In the genomic region with DNA sequence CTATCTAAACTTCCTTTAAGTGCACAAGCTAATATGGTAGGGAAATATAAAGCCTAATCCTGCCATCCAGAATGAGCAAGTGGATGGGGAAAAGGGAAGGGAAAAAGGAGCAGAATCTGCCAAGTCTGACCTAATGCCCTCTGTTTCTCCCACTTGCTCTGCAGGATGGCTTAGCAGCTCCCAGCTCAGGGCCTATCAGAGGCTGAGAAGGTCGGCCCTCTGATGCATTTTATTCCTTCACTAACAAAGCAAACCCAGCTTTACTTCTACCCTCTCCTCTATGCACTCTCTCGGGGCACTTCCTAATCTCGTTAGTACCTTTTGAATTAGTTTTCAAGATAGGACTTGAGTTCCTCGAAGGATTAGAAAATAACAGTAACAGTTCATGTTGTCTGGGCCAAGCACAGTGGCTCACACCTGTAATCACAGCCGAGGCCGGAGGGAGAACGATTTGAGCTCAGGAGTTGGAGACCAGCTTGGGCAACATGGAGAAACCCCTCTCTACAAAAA, we compare ENCODE assay signal across 2 cellular contexts.
TF ChIP-seq lines count a peak whose summit lies in the region.

No MANE protein-coding gene starts in this region.

TF ChIP-seq in HCT116, 20 proteins besides CTCF, POLR2A, EP300 and RAD21:
- TF ChIP-seq JUND (IDR thresholded peaks at IDR 0.05) (no peak), TCF7L2 (IDR thresholded peaks at IDR 0.05; ENCODE audit: borderline replicate concordance, extremely low read depth, insufficient read depth, insufficient read length) (no peak), YY1 (IDR thresholded peaks at IDR 0.05; ENCODE audit: extremely low read depth, insufficient replicate concordance, low read depth, low read length) (no peak)
- TF ChIP-seq, protein P1, sequence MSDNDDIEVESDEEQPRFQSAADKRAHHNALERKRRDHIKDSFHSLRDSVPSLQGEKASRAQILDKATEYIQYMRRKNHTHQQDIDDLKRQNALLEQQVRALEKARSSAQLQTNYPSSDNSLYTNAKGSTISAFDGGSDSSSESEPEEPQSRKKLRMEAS (IDR thresholded peaks at IDR 0.05) = no peak

TF ChIP-seq in K562, 482 proteins besides CTCF, POLR2A, EP300 and RAD21:
- TF ChIP-seq, protein P2, sequence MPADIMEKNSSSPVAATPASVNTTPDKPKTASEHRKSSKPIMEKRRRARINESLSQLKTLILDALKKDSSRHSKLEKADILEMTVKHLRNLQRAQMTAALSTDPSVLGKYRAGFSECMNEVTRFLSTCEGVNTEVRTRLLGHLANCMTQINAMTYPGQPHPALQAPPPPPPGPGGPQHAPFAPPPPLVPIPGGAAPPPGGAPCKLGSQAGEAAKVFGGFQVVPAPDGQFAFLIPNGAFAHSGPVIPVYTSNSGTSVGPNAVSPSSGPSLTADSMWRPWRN (IDR thresholded peaks at IDR 0.05; ENCODE audit: low read depth) = no peak
- TF ChIP-seq, protein P3, sequence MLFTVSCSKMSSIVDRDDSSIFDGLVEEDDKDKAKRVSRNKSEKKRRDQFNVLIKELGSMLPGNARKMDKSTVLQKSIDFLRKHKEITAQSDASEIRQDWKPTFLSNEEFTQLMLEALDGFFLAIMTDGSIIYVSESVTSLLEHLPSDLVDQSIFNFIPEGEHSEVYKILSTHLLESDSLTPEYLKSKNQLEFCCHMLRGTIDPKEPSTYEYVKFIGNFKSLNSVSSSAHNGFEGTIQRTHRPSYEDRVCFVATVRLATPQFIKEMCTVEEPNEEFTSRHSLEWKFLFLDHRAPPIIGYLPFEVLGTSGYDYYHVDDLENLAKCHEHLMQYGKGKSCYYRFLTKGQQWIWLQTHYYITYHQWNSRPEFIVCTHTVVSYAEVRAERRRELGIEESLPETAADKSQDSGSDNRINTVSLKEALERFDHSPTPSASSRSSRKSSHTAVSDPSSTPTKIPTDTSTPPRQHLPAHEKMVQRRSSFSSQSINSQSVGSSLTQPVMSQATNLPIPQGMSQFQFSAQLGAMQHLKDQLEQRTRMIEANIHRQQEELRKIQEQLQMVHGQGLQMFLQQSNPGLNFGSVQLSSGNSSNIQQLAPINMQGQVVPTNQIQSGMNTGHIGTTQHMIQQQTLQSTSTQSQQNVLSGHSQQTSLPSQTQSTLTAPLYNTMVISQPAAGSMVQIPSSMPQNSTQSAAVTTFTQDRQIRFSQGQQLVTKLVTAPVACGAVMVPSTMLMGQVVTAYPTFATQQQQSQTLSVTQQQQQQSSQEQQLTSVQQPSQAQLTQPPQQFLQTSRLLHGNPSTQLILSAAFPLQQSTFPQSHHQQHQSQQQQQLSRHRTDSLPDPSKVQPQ (CRISPR knock-in tag; IDR thresholded peaks at IDR 0.05; ENCODE audit: borderline replicate concordance) = no peak
- TF ChIP-seq, protein P4, sequence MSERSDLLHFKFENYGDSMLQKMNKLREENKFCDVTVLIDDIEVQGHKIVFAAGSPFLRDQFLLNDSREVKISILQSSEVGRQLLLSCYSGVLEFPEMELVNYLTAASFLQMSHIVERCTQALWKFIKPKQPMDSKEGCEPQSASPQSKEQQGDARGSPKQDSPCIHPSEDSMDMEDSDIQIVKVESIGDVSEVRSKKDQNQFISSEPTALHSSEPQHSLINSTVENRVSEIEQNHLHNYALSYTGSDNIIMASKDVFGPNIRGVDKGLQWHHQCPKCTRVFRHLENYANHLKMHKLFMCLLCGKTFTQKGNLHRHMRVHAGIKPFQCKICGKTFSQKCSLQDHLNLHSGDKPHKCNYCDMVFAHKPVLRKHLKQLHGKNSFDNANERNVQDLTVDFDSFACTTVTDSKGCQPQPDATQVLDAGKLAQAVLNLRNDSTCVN (CRISPR knock-in tag; IDR thresholded peaks at IDR 0.05) = no peak
- TF ChIP-seq SRSF1 (IDR thresholded peaks at IDR 0.05; ENCODE audit: low read depth, low read length) = no peak
- no peak for TF ChIP-seq ZNF79 (CRISPR knock-in tag; IDR thresholded peaks at IDR 0.05; ENCODE audit: low read depth)
- TF ChIP-seq POLR2B (IDR thresholded peaks at IDR 0.05; ENCODE audit: low read depth, partially characterized antibody) = no peak
- no peak for TF ChIP-seq ZNF143 (CRISPR knock-in tag; IDR thresholded peaks at IDR 0.05)
- no peak for TF ChIP-seq RBBP5 (IDR thresholded peaks at IDR 0.05; ENCODE audit: borderline replicate concordance, insufficient read depth, low read length, poor library complexity, severe bottlenecking)
- no peak for TF ChIP-seq MCM2 (IDR thresholded peaks at IDR 0.05; ENCODE audit: low read depth)
- TF ChIP-seq, protein P5, sequence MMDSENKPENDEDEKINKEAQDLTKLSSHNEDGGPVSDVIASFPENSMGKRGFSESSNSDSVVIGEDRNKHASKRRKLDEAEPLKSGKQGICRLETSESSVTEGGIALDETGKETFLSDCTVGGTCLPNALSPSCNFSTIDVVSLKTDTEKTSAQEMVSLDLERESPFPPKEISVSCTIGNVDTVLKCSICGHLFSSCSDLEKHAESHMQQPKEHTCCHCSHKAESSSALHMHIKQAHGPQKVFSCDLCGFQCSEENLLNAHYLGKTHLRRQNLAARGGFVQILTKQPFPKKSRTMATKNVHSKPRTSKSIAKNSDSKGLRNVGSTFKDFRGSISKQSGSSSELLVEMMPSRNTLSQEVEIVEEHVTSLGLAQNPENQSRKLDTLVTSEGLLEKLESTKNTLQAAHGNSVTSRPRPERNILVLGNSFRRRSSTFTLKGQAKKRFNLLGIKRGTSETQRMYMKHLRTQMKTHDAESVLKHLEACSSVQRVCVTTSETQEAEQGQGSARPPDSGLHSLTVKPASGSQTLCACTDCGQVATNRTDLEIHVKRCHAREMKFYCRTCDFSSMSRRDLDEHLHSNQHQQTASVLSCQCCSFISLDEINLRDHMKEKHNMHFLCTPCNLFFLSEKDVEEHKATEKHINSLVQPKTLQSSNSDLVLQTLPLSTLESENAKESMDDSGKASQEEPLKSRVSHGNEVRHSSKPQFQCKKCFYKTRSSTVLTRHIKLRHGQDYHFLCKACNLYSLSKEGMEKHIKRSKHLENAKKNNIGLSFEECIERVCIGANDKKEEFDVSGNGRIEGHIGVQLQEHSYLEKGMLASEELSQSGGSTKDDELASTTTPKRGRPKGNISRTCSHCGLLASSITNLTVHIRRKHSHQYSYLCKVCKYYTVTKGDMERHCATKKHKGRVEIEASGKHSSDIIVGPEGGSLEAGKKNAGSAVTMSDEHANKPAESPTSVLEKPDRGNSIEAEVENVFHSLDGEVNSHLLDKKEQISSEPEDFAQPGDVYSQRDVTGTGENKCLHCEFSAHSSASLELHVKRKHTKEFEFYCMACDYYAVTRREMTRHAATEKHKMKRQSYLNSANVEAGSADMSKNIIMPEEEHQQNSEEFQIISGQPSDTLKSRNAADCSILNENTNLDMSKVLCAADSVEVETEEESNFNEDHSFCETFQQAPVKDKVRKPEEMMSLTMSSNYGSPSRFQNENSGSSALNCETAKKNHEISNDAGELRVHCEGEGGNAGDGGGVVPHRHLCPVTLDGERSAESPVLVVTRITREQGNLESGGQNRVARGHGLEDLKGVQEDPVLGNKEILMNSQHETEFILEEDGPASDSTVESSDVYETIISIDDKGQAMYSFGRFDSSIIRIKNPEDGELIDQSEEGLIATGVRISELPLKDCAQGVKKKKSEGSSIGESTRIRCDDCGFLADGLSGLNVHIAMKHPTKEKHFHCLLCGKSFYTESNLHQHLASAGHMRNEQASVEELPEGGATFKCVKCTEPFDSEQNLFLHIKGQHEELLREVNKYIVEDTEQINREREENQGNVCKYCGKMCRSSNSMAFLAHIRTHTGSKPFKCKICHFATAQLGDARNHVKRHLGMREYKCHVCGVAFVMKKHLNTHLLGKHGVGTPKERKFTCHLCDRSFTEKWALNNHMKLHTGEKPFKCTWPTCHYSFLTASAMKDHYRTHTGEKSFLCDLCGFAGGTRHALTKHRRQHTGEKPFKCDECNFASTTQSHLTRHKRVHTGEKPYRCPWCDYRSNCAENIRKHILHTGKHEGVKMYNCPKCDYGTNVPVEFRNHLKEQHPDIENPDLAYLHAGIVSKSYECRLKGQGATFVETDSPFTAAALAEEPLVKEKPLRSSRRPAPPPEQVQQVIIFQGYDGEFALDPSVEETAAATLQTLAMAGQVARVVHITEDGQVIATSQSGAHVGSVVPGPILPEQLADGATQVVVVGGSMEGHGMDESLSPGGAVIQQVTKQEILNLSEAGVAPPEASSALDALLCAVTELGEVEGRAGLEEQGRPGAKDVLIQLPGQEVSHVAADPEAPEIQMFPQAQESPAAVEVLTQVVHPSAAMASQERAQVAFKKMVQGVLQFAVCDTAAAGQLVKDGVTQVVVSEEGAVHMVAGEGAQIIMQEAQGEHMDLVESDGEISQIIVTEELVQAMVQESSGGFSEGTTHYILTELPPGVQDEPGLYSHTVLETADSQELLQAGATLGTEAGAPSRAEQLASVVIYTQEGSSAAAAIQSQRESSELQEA (IDR thresholded peaks at IDR 0.05; ENCODE audit: low read depth) = no peak
